Comparison of ENCODE assay signal across 14 cellular contexts in genomic region chr14:23573384-23573783, GRCh38. TPM values are rescaled to one million over a fixed set of nuclear protein-coding genes. Genes with fewer than 3 reads are reported as not detected.
DNase-seq lines count a peak whose midpoint lies in the region; ATAC-seq lines count a peak whose summit lies in the region.
"Had no signal": no experiment of that assay in that cellular context is flagged by ENCODE, and none has a peak within 500 bp of the region (broad histone marks: within the 10 kb centered on the region; RNA-seq: fewer than 3 reads in every experiment).

No MANE protein-coding gene starts in this region.

- DNase-seq in DMS 273 treated with DMSO at 0.1 percent for 48 hours (lab: John Stamatoyannopoulos, UW): peak; percentile 10
- DNase-seq in NCI-H1417 treated with DMSO at 0.1 percent for 48 hours (lab: John Stamatoyannopoulos, UW): peak; percentile 76
- DNase-seq in nucleus accumbens (lab: John Stamatoyannopoulos, UW): peak in 30 of 56 donors; percentile 24 to 82 (median 48)
- no peak for DNase-seq in AG08395 (ENCODE audit: low spot score)
- no peak for DNase-seq in iPS-NIHi11 (ENCODE audit: low spot score)
- DNase-seq in H4 (ENCODE audit: low spot score): no peak
- DNase-seq: NCI-H1092; stimulated activated CD4-positive, alpha-beta T cell treated with anti-CD3 and anti-CD28 coated beads, Interleukin-4, amount 100 ng/mL, for 4 hours had no signal

- H3K27ac ChIP-seq in angular gyrus (ENCODE audit: low read depth, low read length): peak overlapping the region; percentile 53
- H3K27ac ChIP-seq: C4-2B, cardiac muscle cell, SK-N-MC had no signal

- ATAC-seq in HG03025 (IDR thresholded peaks at IDR 0.05; ENCODE audit: low FRiP score, unreplicated experiment): no peak
- ATAC-seq: stimulated activated memory B cell treated with anti-CD40 and anti-IgM and Interleukin-4, amounts not matched to agents 10 μg/mL and 1 μg/mL and 100 μg/mL, for 72 hours had no signal

RNA-seq across cellular contexts. Expression of gene JPH4, which starts 5.2 kb away (rescaled TPM):
- total RNA-seq in H4 (2014; rRNA removed; shearing (Covaris generic)): not detected in 2 replicates

RNA-seq across cellular contexts. Expression of gene AP1G2, which starts 5.8 kb away (rescaled TPM):
- 0.06 and 0.43 TPM in 2 replicates for total RNA-seq in H4 (2014; rRNA removed; shearing (Covaris generic))

RNA-seq across cellular contexts. Expression of gene THTPA, which starts 17.3 kb away (rescaled TPM):
- 4.0 and 11.8 TPM in 2 replicates for total RNA-seq in H4 (2014; rRNA removed; shearing (Covaris generic))

RNA-seq across cellular contexts. Expression of gene ZFHX2, which starts 21.8 kb away (rescaled TPM):
- total RNA-seq in H4 (2014; rRNA removed; shearing (Covaris generic)): 0.02 and 0.10 TPM in 2 replicates

Comparison
In these comparisons a context has a peak if more than half of its experiments do, and no peak if none do; other contexts are left out.
1. DNase-seq: peak in DMS 273 treated with DMSO at 0.1 percent for 48 hours (single experiment), NCI-H1417 treated with DMSO at 0.1 percent for 48 hours (single experiment) and nucleus accumbens (30 of 56); none in AG08395 (single experiment), iPS-NIHi11 (single experiment) and H4 (single experiment).